23 cellular contexts compared by ENCODE assay signal in genomic region chr12:95756362-95756761, GRCh38.
"Had no signal": no experiment of that assay in that cellular context is flagged by ENCODE, and none has a peak within 500 bp of the region (broad histone marks: within the 10 kb centered on the region; RNA-seq: fewer than 3 reads in every experiment).

No MANE protein-coding gene starts in this region.

- H3K4me1 ChIP-seq: psoas muscle, sigmoid colon had no signal

- H3K9me3 ChIP-seq: esophagus squamous epithelium, lower lobe of right lung, psoas muscle, sigmoid colon, testis had no signal

- H3K9me3 Mint-ChIP-seq: dendritic cell treated with granulocyte-macrophage colony-stimulating factor and Interleukin-4, amounts not matched to agents 40 ng/mL and 50 ng/mL, for 4 days; effector memory CD8-positive, alpha-beta T cell; stimulated activated naive B cell treated with anti-CD40 and anti-IgM and Interleukin-4, amounts not matched to agents 10 μg/mL and 1 μg/mL and 100 μg/mL, for 72 hours; stimulated activated naive CD8-positive, alpha-beta T cell treated with anti-CD3 and anti-CD28 coated beads, Interleukin-15, amount 100 ng/mL, for 72 hours had no signal

- H3K27me3 ChIP-seq: esophagus squamous epithelium, gastroesophageal sphincter, sigmoid colon, testis, tibial nerve had no signal

- H3K27ac ChIP-seq: gastroesophageal sphincter, lower lobe of right lung, psoas muscle, sigmoid colon, skin epidermis, tibial nerve had no signal

- FAIRE-seq: colon had no signal

- ATAC-seq: effector memory CD8-positive, alpha-beta T cell; gastroesophageal sphincter; psoas muscle; stimulated activated naive B cell treated with anti-CD40 and anti-IgM and Interleukin-4, amounts not matched to agents 10 μg/mL and 1 μg/mL and 100 μg/mL, for 72 hours; stimulated activated naive CD8-positive, alpha-beta T cell treated with anti-CD3 and anti-CD28 coated beads, Interleukin-15, amount 100 ng/mL, for 72 hours had no signal

- H3K36me3 Mint-ChIP-seq: naive B cell; stimulated activated naive B cell treated with anti-CD40 and anti-IgM and Interleukin-4, amounts not matched to agents 10 μg/mL and 1 μg/mL and 100 μg/mL, for 72 hours had no signal

- H3K4me3 ChIP-seq: esophagus squamous epithelium, gastroesophageal sphincter, lower lobe of right lung, psoas muscle, sigmoid colon, skin epidermis, testis, tibial nerve had no signal

- DNase-seq: effector memory CD8-positive, alpha-beta T cell; esophagus squamous epithelium; foreskin fibroblast; glutamatergic neuron; hippocampal formation; lower lobe of right lung; mesenchymal stem cell; midbrain; naive B cell; psoas muscle; retina; sigmoid colon; stimulated activated CD4-positive, alpha-beta T cell treated with anti-CD3 and anti-CD28 coated beads, Interleukin-2, amount 100 ng/mL, for 24 hours; stimulated activated CD4-positive, alpha-beta T cell treated with anti-CD3 and anti-CD28 coated beads, Interleukin-4, amount 100 ng/mL, for 4 hours; stimulated activated naive B cell treated with anti-CD40 and anti-IgM and Interleukin-4, amounts not matched to agents 10 μg/mL and 1 μg/mL and 100 μg/mL, for 72 hours; stimulated activated naive CD8-positive, alpha-beta T cell treated with anti-CD3 and anti-CD28 coated beads, Interleukin-15, amount 100 ng/mL, for 72 hours; testis had no signal

- H3K27ac Mint-ChIP-seq: dendritic cell treated with granulocyte-macrophage colony-stimulating factor and Interleukin-4, amounts not matched to agents 40 ng/mL and 50 ng/mL, for 4 days; effector memory CD8-positive, alpha-beta T cell; naive B cell; nephron; stimulated activated naive B cell treated with anti-CD40 and anti-IgM and Interleukin-4, amounts not matched to agents 10 μg/mL and 1 μg/mL and 100 μg/mL, for 72 hours; stimulated activated naive CD8-positive, alpha-beta T cell treated with anti-CD3 and anti-CD28 coated beads, Interleukin-15, amount 100 ng/mL, for 72 hours had no signal

- H3K36me3 ChIP-seq: esophagus squamous epithelium, gastroesophageal sphincter, lower lobe of right lung, sigmoid colon, tibial nerve had no signal

- H3K4me1 Mint-ChIP-seq: naive B cell; nephron; stimulated activated naive CD8-positive, alpha-beta T cell treated with anti-CD3 and anti-CD28 coated beads, Interleukin-15, amount 100 ng/mL, for 72 hours had no signal

- H3K4me3 Mint-ChIP-seq: dendritic cell treated with granulocyte-macrophage colony-stimulating factor and Interleukin-4, amounts not matched to agents 40 ng/mL and 50 ng/mL, for 4 days; effector memory CD8-positive, alpha-beta T cell; naive B cell; nephron; stimulated activated naive B cell treated with anti-CD40 and anti-IgM and Interleukin-4, amounts not matched to agents 10 μg/mL and 1 μg/mL and 100 μg/mL, for 72 hours; stimulated activated naive CD8-positive, alpha-beta T cell treated with anti-CD3 and anti-CD28 coated beads, Interleukin-15, amount 100 ng/mL, for 72 hours had no signal
